In the genomic region with DNA sequence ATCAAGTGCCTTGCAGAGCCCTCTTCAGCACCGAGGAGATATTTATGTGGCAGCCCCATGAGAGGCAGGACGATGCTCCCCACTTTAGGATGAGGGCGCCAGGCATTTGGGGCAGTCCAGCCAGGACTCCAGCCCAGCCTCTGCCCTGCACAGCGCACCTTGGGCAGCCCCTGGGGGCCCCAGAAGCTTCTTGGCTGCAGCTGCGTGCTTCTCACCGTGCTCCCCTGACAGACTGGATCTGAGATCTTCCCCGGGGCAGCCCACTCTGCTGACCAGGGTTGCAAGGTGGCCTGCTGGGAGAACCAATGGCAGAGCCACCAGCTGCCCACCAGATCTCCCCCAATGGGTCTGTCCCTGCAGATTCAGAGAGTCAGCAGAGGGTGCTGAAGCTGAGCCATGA, we compare ENCODE assay signal across 23 cellular contexts. TPM values are rescaled to one million over a fixed set of nuclear protein-coding genes. Genes with fewer than 3 reads are reported as not detected.
A peak's percentile ranks its signal among the peaks of the same experiment; 100 is the strongest.
DNase-seq lines count a peak whose midpoint lies in the region; ATAC-seq, FAIRE-seq and TF ChIP-seq lines count a peak whose summit lies in the region.
"Had no signal": no experiment of that assay in that cellular context is flagged by ENCODE, and none has a peak within 500 bp of the region (broad histone marks: within the 10 kb centered on the region; RNA-seq: fewer than 3 reads in every experiment).

No MANE protein-coding gene starts in this region.

- no peaks in the 10 kb centered on the region for H3K36me3 ChIP-seq in H1 (ENCODE audit: control insufficient read depth in 2 of 4, insufficient read depth in 4 of 4, low read length in 3 of 4)

- H3K14ac ChIP-seq in H1 (ENCODE audit: insufficient read length): no peak overlapping the region

- no peaks in the 10 kb centered on the region for H3K23me2 ChIP-seq in H1 (ENCODE audit: low read depth, low read length)

- H2AK5ac ChIP-seq in H1 (ENCODE audit: low read depth, low read length): no peak overlapping the region

- H3K9me3 ChIP-seq in A549 (peaks cover 16% of the 10 kb centered on the region), H1 (ENCODE audit: insufficient read depth in 2 of 2, low read depth in 1 of 2, low read length in 1 of 2) (no peaks in the 10 kb centered on the region)

- H2BK20ac ChIP-seq in H1 (ENCODE audit: low read length): no peak overlapping the region; the same call in 1 of the 2 replicates

- no peak overlapping the region for H4K91ac ChIP-seq in H1 (replicated peaks; ENCODE audit: insufficient read length, low read length)

- no peak overlapping the region for H2BK12ac ChIP-seq in H1 (ENCODE audit: low read depth, low read length)

- TF ChIP-seq CTCF in A549 (IDR thresholded peaks at IDR 0.05) (no peak), H1 (IDR thresholded peaks at IDR 0.05; ENCODE audit: control extremely low read depth in 1 of 3, insufficient read depth in 1 of 3, low read depth in 1 of 3, low read length in 3 of 3) (no peak), osteocyte (IDR thresholded peaks at IDR 0.05) (no peak)

- no peak overlapping the region for H2BK120ac ChIP-seq in H1 (replicated peaks; ENCODE audit: low read depth, low read length)

- no peak for TF ChIP-seq RAD21 in A549 (conservative IDR thresholded peaks at IDR 0.05 in 1 of 2, IDR thresholded peaks at IDR 0.05 in 1 of 2)
- TF ChIP-seq RAD21 in H1 (IDR thresholded peaks at IDR 0.05 in 1 of 2, conservative IDR thresholded peaks at IDR 0.05 in 1 of 2; ENCODE audit: low read depth in 2 of 2, low read length in 2 of 2): no peak

- 0% methylated on average over 1 of the region's 7 CpGs for WGBS in A549 (ENCODE audit: missing lambda C conversion rate)
- 92% methylated on average over 6 of the region's 7 CpGs; no CpG with 5 or more reads in 1 of the 2 experiments for WGBS in H1 (ENCODE audit: extremely low coverage in 1 of 2, insufficient coverage in 1 of 2, insufficient read length in 1 of 2, insufficient replicate concordance in 2 of 2, low coverage in 1 of 2, low lambda C conversion rate in 2 of 2, missing lambda C conversion rate in 1 of 2), 2 experiments

- peaks cover 10% of the 10 kb centered on the region for H3K4me1 Mint-ChIP-seq in activated CD4-positive, alpha-beta memory T cell treated with anti-CD3 and anti-CD28 coated beads, Interleukin-2, amount 10 ng/mL, durations not matched to agents 7 days and 5 days
- peaks cover 8% of the 10 kb centered on the region for H3K4me1 Mint-ChIP-seq in activated CD4-positive, alpha-beta memory T cell treated with anti-CD3 and anti-CD28 coated beads for 36 hours (ENCODE audit: low read depth)
- H3K4me1 Mint-ChIP-seq in osteocyte (ENCODE audit: unreplicated experiment): peaks cover 1% of the 10 kb centered on the region

- H3K9me3 Mint-ChIP-seq in activated CD4-positive, alpha-beta memory T cell treated with anti-CD3 and anti-CD28 coated beads, Interleukin-2, amount 10 ng/mL, durations not matched to agents 7 days and 5 days: peaks cover 10% of the 10 kb centered on the region
- H3K9me3 Mint-ChIP-seq in activated CD4-positive, alpha-beta memory T cell treated with anti-CD3 and anti-CD28 coated beads for 36 hours: peaks cover 9% of the 10 kb centered on the region
- peaks cover 12% of the 10 kb centered on the region for H3K9me3 Mint-ChIP-seq in osteocyte (ENCODE audit: unreplicated experiment)

- peak; percentile 20 to 32; a peak in 4 of 6 replicates for ATAC-seq in A549

- H3K56ac ChIP-seq in H1 (replicated peaks; ENCODE audit: insufficient read length, low read depth, low read length): no peak overlapping the region

- peak; percentile 14 for DNase-seq in activated CD4-positive, alpha-beta memory T cell treated with anti-CD3 and anti-CD28 coated beads, Interleukin-2, amount 10 ng/mL, durations not matched to agents 7 days and 5 days
- DNase-seq in activated CD4-positive, alpha-beta memory T cell treated with anti-CD3 and anti-CD28 coated beads for 36 hours: no peak
- no peak for DNase-seq in A549 (ENCODE audit: low read depth in 1 of 2, low spot score in 1 of 2)
- peak in 1 of 2 experiments; percentile 44 for DNase-seq in H1 (ENCODE audit: low read depth in 1 of 2, low spot score in 2 of 2)
- DNase-seq in osteocyte (ENCODE audit: extremely low spot score, unreplicated experiment): peak; percentile 69
- no peak for DNase-seq in stimulated activated CD4-positive, alpha-beta T cell treated with anti-CD3 and anti-CD28 coated beads, Interleukin-4, amount 100 ng/mL, for 4 hours
- no peak for DNase-seq in COLO668 (lab: John Stamatoyannopoulos, UW; ENCODE audit: unreplicated experiment)
- no peak for DNase-seq in NCI-H2107 (lab: John Stamatoyannopoulos, UW)
- DNase-seq: 8988T, COR-L47, DMS 273 treated with DMSO at 0.1 percent for 48 hours, DND-41, HFFc6, IMR-90, NCI-H1417, NCI-H187 treated with DMSO at 0.1 percent for 48 hours, NCI-H226, NCI-H82 had no signal

- no peaks in the 10 kb centered on the region for H4K20me1 ChIP-seq in H1 (replicated peaks in 1 of 2; ENCODE audit: control insufficient read depth in 1 of 2, insufficient read depth in 2 of 2, low read length in 2 of 2)

- H3K4me2 ChIP-seq in A549 (no peak overlapping the region), H1 (ENCODE audit: insufficient read depth in 1 of 2, low read depth in 2 of 2, low read length in 2 of 2) (no peak overlapping the region)

- no peak overlapping the region for H3K4me3 Mint-ChIP-seq in activated CD4-positive, alpha-beta memory T cell treated with anti-CD3 and anti-CD28 coated beads, Interleukin-2, amount 10 ng/mL, durations not matched to agents 7 days and 5 days
- no peak overlapping the region for H3K4me3 Mint-ChIP-seq in activated CD4-positive, alpha-beta memory T cell treated with anti-CD3 and anti-CD28 coated beads for 36 hours
- no peak overlapping the region for H3K4me3 Mint-ChIP-seq in osteocyte (ENCODE audit: unreplicated experiment)
- H3K4me3 Mint-ChIP-seq: B cell, HFFc6 had no signal

- H3K4me3 ChIP-seq in A549 (no peak overlapping the region), H1 (ENCODE audit: extremely low read depth in 1 of 4, insufficient read depth in 2 of 4, low read depth in 3 of 4, low read length in 4 of 4) (no peak overlapping the region)

- intact Hi-C loops in activated CD4-positive, alpha-beta memory T cell treated with anti-CD3 and anti-CD28 coated beads for 36 hours (cut with micrococcal nuclease): no loop called here

- H3K9ac ChIP-seq in H1 (replicated peaks in 1 of 4; ENCODE audit: extremely low read depth in 1 of 4, low read depth in 3 of 4, low read length in 3 of 4): no peak overlapping the region

- FAIRE-seq in A549 (lab: Jason Lieb, UNC): no peak
- FAIRE-seq in H1 (lab: Jason Lieb, UNC): no peak
- FAIRE-seq: G401.6, H54 had no signal

- H3K23ac ChIP-seq in H1 (ENCODE audit: insufficient read length): no peak overlapping the region

- peak overlapping the region; percentile 47; the same call in 1 of the 2 replicates for H4K8ac ChIP-seq in H1 (ENCODE audit: extremely low read depth, insufficient read depth, low read length)

- H2AFZ ChIP-seq in H1 (ENCODE audit: low read length): no peak overlapping the region

- H3K4ac ChIP-seq in H1 (replicated peaks; ENCODE audit: insufficient read length, low read depth, low read length): no peak overlapping the region

- POLR2A ChIA-PET in activated CD4-positive, alpha-beta memory T cell treated with anti-CD3 and anti-CD28 coated beads, Interleukin-2, amount 10 ng/mL, durations not matched to agents 7 days and 5 days (lab: Charles Lee): interaction anchor here (0.7 to 1.7 kb wide), 4 partner anchors 12 to 95 kb away, joined by 3 read pairs; no protein-coding TSS in a partner anchor
- POLR2A ChIA-PET in activated CD4-positive, alpha-beta memory T cell treated with anti-CD3 and anti-CD28 coated beads for 36 hours (lab: Charles Lee): no interaction called here
- POLR2A ChIA-PET in A549 (lab: Yijun Ruan, JAX): no interaction called here
- POLR2A ChIA-PET in H1 (lab: Charles Lee; ENCODE audit: partially characterized antibody): interaction anchor here (1.4 kb wide), 1 partner anchor 14 kb away, joined by 3 read pairs; a partner anchor contains a TSS

- H3K4me1 ChIP-seq in A549 (no peaks in the 10 kb centered on the region), H1 (replicated peaks in 1 of 4; ENCODE audit: control insufficient read depth in 3 of 4, insufficient read depth in 4 of 4, low read length in 3 of 4) (peaks cover 9 to 31% (median 26%) of the 10 kb centered on the region in 4 experiments)

- CTCF ChIA-PET in activated CD4-positive, alpha-beta memory T cell treated with anti-CD3 and anti-CD28 coated beads, Interleukin-2, amount 10 ng/mL, durations not matched to agents 7 days and 5 days (lab: Charles Lee): interaction anchor here (1.1 to 1.2 kb wide), 2 partner anchors 8 to 17 kb away, joined by 3 to 4 read pairs; no protein-coding TSS in a partner anchor
- CTCF ChIA-PET in activated CD4-positive, alpha-beta memory T cell treated with anti-CD3 and anti-CD28 coated beads for 36 hours (lab: Charles Lee): no interaction called here
- CTCF ChIA-PET in A549 (lab: Yijun Ruan, JAX): interaction anchor here (2.4 kb wide), 1 partner anchor 14 kb away, joined by 12 read pairs; a partner anchor contains a TSS
- CTCF ChIA-PET in H1 (lab: Charles Lee; ENCODE audit: partially characterized antibody): interaction anchor here (1.6 to 4.0 kb wide), 2 partner anchors 13 to 111 kb away, joined by 4 to 10 read pairs; no protein-coding TSS in a partner anchor

- H4K5ac ChIP-seq in H1 (ENCODE audit: insufficient read length, low read depth, low read length): no peak overlapping the region

- no peak for TF ChIP-seq POLR2A in A549 (IDR thresholded peaks at IDR 0.05; ENCODE audit: low read length)
- TF ChIP-seq POLR2A in H1 (IDR thresholded peaks at IDR 0.05; ENCODE audit: control extremely low read depth in 1 of 2, low read depth in 2 of 2, low read length in 2 of 2): no peak

- no peaks in the 10 kb centered on the region for H3K27me3 ChIP-seq in H1 (replicated peaks in 1 of 4; ENCODE audit: control insufficient read depth in 3 of 4, extremely low read depth in 1 of 4, insufficient read depth in 3 of 4, low read length in 3 of 4)

- H3K36me3 Mint-ChIP-seq in activated CD4-positive, alpha-beta memory T cell treated with anti-CD3 and anti-CD28 coated beads, Interleukin-2, amount 10 ng/mL, durations not matched to agents 7 days and 5 days (ENCODE audit: low read depth): no peaks in the 10 kb centered on the region
- no peaks in the 10 kb centered on the region for H3K36me3 Mint-ChIP-seq in activated CD4-positive, alpha-beta memory T cell treated with anti-CD3 and anti-CD28 coated beads for 36 hours
- no peaks in the 10 kb centered on the region for H3K36me3 Mint-ChIP-seq in osteocyte (ENCODE audit: unreplicated experiment)

- H3K18ac ChIP-seq in H1 (ENCODE audit: extremely low read depth, low read length): no peak overlapping the region; the same call in 1 of the 2 replicates

- no peaks in the 10 kb centered on the region for H3K79me1 ChIP-seq in H1 (ENCODE audit: low read depth, low read length)

- no peaks in the 10 kb centered on the region for H3K79me2 ChIP-seq in H1 (ENCODE audit: control insufficient read depth in 1 of 2, insufficient read depth in 2 of 2, low read length in 2 of 2)

- no peak overlapping the region for H2BK15ac ChIP-seq in H1 (ENCODE audit: low read length)

- H2BK5ac ChIP-seq in H1 (ENCODE audit: low read depth, low read length): no peak overlapping the region

- no peak overlapping the region for H3K27ac ChIP-seq in A549
- H3K27ac ChIP-seq in H1 (ENCODE audit: low read depth, low read length): no peak overlapping the region
- H3K27ac ChIP-seq: HL-60, RWPE1 had no signal

- peaks cover 11% of the 10 kb centered on the region for H3K27me3 Mint-ChIP-seq in activated CD4-positive, alpha-beta memory T cell treated with anti-CD3 and anti-CD28 coated beads, Interleukin-2, amount 10 ng/mL, durations not matched to agents 7 days and 5 days
- H3K27me3 Mint-ChIP-seq in activated CD4-positive, alpha-beta memory T cell treated with anti-CD3 and anti-CD28 coated beads for 36 hours: no peaks in the 10 kb centered on the region
- peaks cover 30% of the 10 kb centered on the region for H3K27me3 Mint-ChIP-seq in osteocyte (ENCODE audit: unreplicated experiment)
- H3K27me3 Mint-ChIP-seq: B cell had no signal

- TF ChIP-seq EP300 in A549 (IDR thresholded peaks at IDR 0.05) (no peak), H1 (IDR thresholded peaks at IDR 0.05; ENCODE audit: borderline replicate concordance in 1 of 2, low read depth in 2 of 2, low read length in 2 of 2) (no peak)

- H3K27ac Mint-ChIP-seq in activated CD4-positive, alpha-beta memory T cell treated with anti-CD3 and anti-CD28 coated beads, Interleukin-2, amount 10 ng/mL, durations not matched to agents 7 days and 5 days: no peak overlapping the region
- no peak overlapping the region for H3K27ac Mint-ChIP-seq in activated CD4-positive, alpha-beta memory T cell treated with anti-CD3 and anti-CD28 coated beads for 36 hours
- H3K27ac Mint-ChIP-seq in osteocyte (ENCODE audit: unreplicated experiment): no peak overlapping the region
- H3K27ac Mint-ChIP-seq: B cell, HFFc6 had no signal

RNA-seq across cellular contexts. Expression of a gene that starts 14.9 kb away (rescaled TPM):
- 100 to 1,000 TPM; 199 TPM for total RNA-seq in activated CD4-positive, alpha-beta memory T cell treated with anti-CD3 and anti-CD28 coated beads, Interleukin-2, amount 10 ng/mL, durations not matched to agents 7 days and 5 days
- 100 to 1,000 TPM; 134 to 145 TPM for total RNA-seq in activated CD4-positive, alpha-beta memory T cell treated with anti-CD3 and anti-CD28 coated beads for 36 hours
- polyA plus RNA-seq in A549 (2011; rRNA removed): 53.5 and 67.0 TPM in 2 replicates
- polyA plus RNA-seq in A549 (2012; cell fraction: cytosol; rRNA removed): 15.0 and 19.2 TPM in 2 replicates
- 14.2 and 14.3 TPM in 2 replicates for polyA plus RNA-seq in A549 (2012; cell fraction: nucleus; rRNA removed)
- polyA plus RNA-seq in A549 (2017; fragmentation: RNase III; extraction: RNeasy Plus Mini Kit Qiagen cat#74134 plus additional on column Dnase treatment): 42.7 to 53.5 TPM (median 52.5 TPM) in 3 replicates
- polyA minus RNA-seq in A549 (2011; rRNA and poly(A)+ RNA removed): 38.8 and 42.3 TPM in 2 replicates
- total RNA-seq in H1 (2021; fragmentation: NEBNext Ultra II Directional; extraction: Animal tissue kit (Norgen Biotek cat#: 25700)): 32.4 and 33.4 TPM in 2 replicates
- 15.7 and 18.3 TPM in 2 replicates for polyA plus RNA-seq in H1 (2011; rRNA removed)
- polyA plus RNA-seq in H1 (2011; cell fraction: cytosol; rRNA removed): 16.2 TPM
- 17.3 TPM for polyA plus RNA-seq in H1 (2011; cell fraction: nucleus; rRNA removed)
- 21.5 to 39.3 TPM (median 24.4 TPM) in 4 replicates for polyA plus RNA-seq in H1 (2012, experiment 1 of 2)
- polyA plus RNA-seq in H1 (2012, experiment 2 of 2): 13.0 TPM
- 34.5 TPM for polyA plus RNA-seq in H1 (2013, experiment 1 of 2)
- polyA plus RNA-seq in H1 (2013, experiment 2 of 2): 37.8 TPM
- 15.4 and 21.4 TPM in 2 replicates for polyA minus RNA-seq in H1 (2011; rRNA and poly(A)+ RNA removed)
- 21.7 TPM for polyA minus RNA-seq in H1 (2011; cell fraction: cytosol; rRNA and poly(A)+ RNA removed)
- 10.9 TPM for polyA minus RNA-seq in H1 (2011; cell fraction: nucleus; rRNA and poly(A)+ RNA removed)
- 54.5 and 57.7 TPM in 2 replicates for total RNA-seq in osteocyte

Comparison
In these comparisons a context has a peak if more than half of its experiments do, and no peak if none do; other contexts are left out.
1. DNase-seq: peak in activated CD4-positive, alpha-beta memory T cell treated with anti-CD3 and anti-CD28 coated beads, Interleukin-2, amount 10 ng/mL, durations not matched to agents 7 days and 5 days (single experiment) and osteocyte (single experiment); none in activated CD4-positive, alpha-beta memory T cell treated with anti-CD3 and anti-CD28 coated beads for 36 hours (single experiment), A549 (0 of 2), stimulated activated CD4-positive, alpha-beta T cell treated with anti-CD3 and anti-CD28 coated beads, Interleukin-4, amount 100 ng/mL, for 4 hours (0 of 2), COLO668 (single experiment) and NCI-H2107 (single experiment).
2. POLR2A ChIA-PET loops: an anchor here in activated CD4-positive, alpha-beta memory T cell treated with anti-CD3 and anti-CD28 coated beads, Interleukin-2, amount 10 ng/mL, durations not matched to agents 7 days and 5 days (0.7 to 1.7 kb wide) and H1 (1.4 kb wide); none called in activated CD4-positive, alpha-beta memory T cell treated with anti-CD3 and anti-CD28 coated beads for 36 hours and A549.